ENCODE assay signal across 2 cellular contexts in the genomic region with DNA sequence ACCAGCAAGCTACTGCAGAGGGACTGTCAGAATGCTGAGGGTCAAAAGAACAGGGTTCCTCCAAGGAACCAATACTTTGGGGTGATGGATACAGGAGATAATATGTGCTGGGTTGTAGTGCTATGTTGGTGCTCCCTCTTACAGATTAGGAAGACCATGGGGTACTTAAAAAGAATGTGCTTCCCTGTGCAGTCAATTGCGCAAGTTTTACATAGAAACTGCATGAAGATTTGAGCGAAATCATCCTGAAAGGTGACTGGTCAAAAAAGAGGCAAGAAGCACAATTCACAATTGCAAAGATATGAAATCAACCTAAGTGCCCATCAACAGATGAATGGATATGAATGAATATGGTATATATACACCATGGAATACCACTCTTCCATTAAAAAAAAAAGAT.
A peak's percentile ranks its signal among the peaks of the same experiment; 100 is the strongest.
TF ChIP-seq lines count a peak whose summit lies in the region.

No MANE protein-coding gene starts in this region.

TF ChIP-seq in HepG2, 621 proteins besides CTCF, POLR2A, EP300 and RAD21:
- no peak for TF ChIP-seq SRSF9 (IDR thresholded peaks at IDR 0.05; ENCODE audit: borderline replicate concordance, insufficient read depth, low read depth, low read length, poor library complexity, severe bottlenecking)
- TF ChIP-seq CEBPB (IDR thresholded peaks at IDR 0.05; ENCODE audit: borderline replicate concordance, low read depth, low read length) = peak; percentile 59
TF ChIP-seq in HepG2: peak in this region for 1.

TF ChIP-seq in Ishikawa, 13 proteins besides CTCF, POLR2A, EP300 and RAD21:
- no peak for TF ChIP-seq TAF1 (IDR thresholded peaks at IDR 0.05; ENCODE audit: low read depth)
- TF ChIP-seq CEBPB (IDR thresholded peaks at IDR 0.05) = peak; percentile 47; the same call in 1 of the 2 replicates
